ENCODE assay signal across 8 cellular contexts in the genomic region with DNA sequence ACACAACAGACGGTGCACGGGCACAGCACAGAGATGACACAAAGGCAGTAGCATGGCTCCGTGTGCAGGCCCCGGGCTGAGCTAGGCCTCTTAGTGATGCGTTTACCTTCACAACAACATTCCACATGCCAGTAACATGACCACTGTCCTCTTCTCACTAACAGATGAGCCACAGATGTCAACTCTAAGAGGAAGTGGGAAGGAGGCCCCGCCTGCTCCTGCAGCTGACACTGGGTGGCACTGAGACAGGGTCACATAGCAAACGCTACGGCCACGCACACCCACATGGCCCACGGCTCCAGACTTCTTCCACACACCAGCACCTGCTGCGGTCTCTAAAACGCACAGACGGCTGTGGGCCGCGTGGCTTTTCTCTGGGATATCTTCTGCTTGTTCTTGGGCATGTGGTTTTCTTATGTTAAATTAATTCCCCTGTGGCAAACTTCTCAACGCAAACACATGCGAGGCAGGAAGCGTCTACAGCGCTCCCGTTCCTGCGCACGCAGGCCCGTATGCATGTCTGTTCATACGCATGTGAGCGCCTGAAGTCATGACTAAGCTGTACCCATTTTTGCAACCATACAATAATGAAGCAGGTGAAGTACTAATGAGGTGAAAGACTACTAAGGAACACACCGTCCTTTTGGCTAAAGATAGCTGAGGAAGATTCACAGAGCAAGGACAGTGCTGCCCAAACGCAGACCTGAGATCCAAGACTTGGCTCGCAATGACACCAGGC. TPM values are rescaled to one million over a fixed set of nuclear protein-coding genes. Genes with fewer than 3 reads are reported as not detected.
DNase-seq lines count a peak whose midpoint lies in the region; ATAC-seq and TF ChIP-seq lines count a peak whose summit lies in the region.

No MANE protein-coding gene starts in this region.

- TF ChIP-seq CTCF in PC-3 (conservative IDR thresholded peaks at IDR 0.05; ENCODE audit: low read depth, low read length): no peak
- TF ChIP-seq CTCF in thyroid gland (IDR thresholded peaks at IDR 0.05): no peak

- H3K27me3 Mint-ChIP-seq in effector memory CD8-positive, alpha-beta T cell: peaks cover 15 to 22% of the 10 kb centered on the region in 2 donors
- H3K27me3 Mint-ChIP-seq in stimulated activated naive CD8-positive, alpha-beta T cell treated with anti-CD3 and anti-CD28 coated beads, Interleukin-15, Interleukin-2, amounts not matched to agents 100 ng/mL and 50 ng/mL, for 24 hours: no peaks in the 10 kb centered on the region

- H3K4me3 ChIP-seq in PC-3 (ENCODE audit: low read length): no peak overlapping the region
- no peak overlapping the region for H3K4me3 ChIP-seq in thyroid gland (replicated peaks in 1 of 3)

- POLR2A ChIA-PET in PC-3 (lab: Charles Lee; ENCODE audit: unreplicated experiment): no interaction called here

- H3K9me3 ChIP-seq in PC-3 (ENCODE audit: low read length) (no peaks in the 10 kb centered on the region), thyroid gland (no peaks in the 10 kb centered on the region)

- H3K4me3 Mint-ChIP-seq in effector memory CD8-positive, alpha-beta T cell: peak overlapping the region in 1 of 2 donors; percentile 19
- H3K4me3 Mint-ChIP-seq in stimulated activated naive CD8-positive, alpha-beta T cell treated with anti-CD3 and anti-CD28 coated beads, Interleukin-15, Interleukin-2, amounts not matched to agents 100 ng/mL and 50 ng/mL, for 24 hours: no peak overlapping the region

- H3K27me3 ChIP-seq in PC-3 (ENCODE audit: low read length) (no peaks in the 10 kb centered on the region), thyroid gland (no peaks in the 10 kb centered on the region)

- BruUV-seq in PC-3 (replicated peaks; lab: Mats Ljungman, UMichigan): no TSS peak

- no peaks in the 10 kb centered on the region for H4K20me1 ChIP-seq in PC-3 (ENCODE audit: low read length)

- H2AFZ ChIP-seq in PC-3 (ENCODE audit: low read length): no peak overlapping the region

- H3K4me2 ChIP-seq in PC-3 (ENCODE audit: low read length): no peak overlapping the region

- H3K27ac Mint-ChIP-seq in effector memory CD8-positive, alpha-beta T cell: no peak overlapping the region
- peak overlapping the region; percentile 39 for H3K27ac Mint-ChIP-seq in stimulated activated naive CD8-positive, alpha-beta T cell treated with anti-CD3 and anti-CD28 coated beads, Interleukin-15, Interleukin-2, amounts not matched to agents 100 ng/mL and 50 ng/mL, for 24 hours

- no peaks in the 10 kb centered on the region for H3K79me2 ChIP-seq in PC-3 (ENCODE audit: low read length)

- CTCF ChIA-PET in PC-3 (lab: Charles Lee): interaction anchor here (0.6 kb wide), 1 partner anchor 103 kb away, joined by 9 read pairs; no protein-coding TSS in a partner anchor

- H3K36me3 Mint-ChIP-seq in effector memory CD8-positive, alpha-beta T cell (ENCODE audit: insufficient read depth): peaks cover 3% of the 10 kb centered on the region
- H3K36me3 Mint-ChIP-seq in stimulated activated naive CD8-positive, alpha-beta T cell treated with anti-CD3 and anti-CD28 coated beads, Interleukin-15, Interleukin-2, amounts not matched to agents 100 ng/mL and 50 ng/mL, for 24 hours (ENCODE audit: low read depth): no peaks in the 10 kb centered on the region

- H3K36me3 ChIP-seq in PC-3 (ENCODE audit: low read depth, low read length): peaks cover 44% of the 10 kb centered on the region
- H3K36me3 ChIP-seq in thyroid gland: peaks cover 50 to 63% of the 10 kb centered on the region in 2 donors

- H3K27ac ChIP-seq in PC-3 (ENCODE audit: low read length) (no peak overlapping the region), thyroid gland (peak overlapping the region in 1 of 3 donors; percentile 27)

- ATAC-seq in GM19452 (IDR thresholded peaks at IDR 0.05; ENCODE audit: unreplicated experiment) (peak; percentile 53), PC-3 (no peak; the same call in 1 of the 2 replicates), HG02763 (IDR thresholded peaks at IDR 0.05; ENCODE audit: unreplicated experiment) (no peak)
- peak; percentile 73 for ATAC-seq in effector memory CD8-positive, alpha-beta T cell (replicated peaks)

- WGBS in thyroid gland, 2 donors: 84 to 85% methylated on average over 24 to 28 of the region's 28 CpGs

- intact Hi-C loops in PC-3 (cut with micrococcal nuclease): no loop called here
- intact Hi-C loops in thyroid gland (cut with DNase I): no loop called here

- TF ChIP-seq POLR2A in thyroid gland (IDR thresholded peaks at IDR 0.05): no peak

- H3K4me1 Mint-ChIP-seq in effector memory CD8-positive, alpha-beta T cell (ENCODE audit: low read depth in 2 of 2): peaks cover 9 to 11% of the 10 kb centered on the region in 2 donors
- peaks cover 29% of the 10 kb centered on the region for H3K4me1 Mint-ChIP-seq in stimulated activated naive CD8-positive, alpha-beta T cell treated with anti-CD3 and anti-CD28 coated beads, Interleukin-15, Interleukin-2, amounts not matched to agents 100 ng/mL and 50 ng/mL, for 24 hours (ENCODE audit: low read depth)

- no peaks in the 10 kb centered on the region for H3K9me3 Mint-ChIP-seq in effector memory CD8-positive, alpha-beta T cell
- H3K9me3 Mint-ChIP-seq in stimulated activated naive CD8-positive, alpha-beta T cell treated with anti-CD3 and anti-CD28 coated beads, Interleukin-15, Interleukin-2, amounts not matched to agents 100 ng/mL and 50 ng/mL, for 24 hours: no peaks in the 10 kb centered on the region

- H3K4me1 ChIP-seq in PC-3 (ENCODE audit: insufficient read depth, low read length) (peaks cover 10% of the 10 kb centered on the region), thyroid gland (peaks cover 25 to 30% of the 10 kb centered on the region in 2 donors)

- H3F3A ChIP-seq in PC-3 (ENCODE audit: low read length, unreplicated experiment): no peaks in the 10 kb centered on the region

- no peaks in the 10 kb centered on the region for H3K9me2 ChIP-seq in PC-3 (replicated peaks; ENCODE audit: low read length)

- DNase-seq in AG20443 (ENCODE audit: low spot score): peak; percentile 53
- peak; percentile 9 for DNase-seq in PC-3
- DNase-seq in effector memory CD8-positive, alpha-beta T cell: no peak
- no peak for DNase-seq in thyroid gland
- no peak for DNase-seq in NK-92 treated with Interleukin-12 subunit alpha and Interleukin-12 subunit beta, amount 100 ng/mL, for 24 hours (lab: John Stamatoyannopoulos, UW)

- H3K9ac ChIP-seq in PC-3 (ENCODE audit: low read length): no peak overlapping the region

RNA-seq across cellular contexts. Expression of a gene that starts 26.8 kb away (rescaled TPM):
- total RNA-seq in PC-3 (2014; rRNA removed) (0.17 TPM in 1 of 2 replicates, not detected in the other), thyroid gland (10 to 100 TPM in 1 of 4 donors, 1 to 10 TPM in 3; 1.3 to 18.8 (median 3.3) TPM)

Comparison
In these comparisons a context has a peak if more than half of its experiments do, and no peak if none do; other contexts are left out.
1. DNase-seq: peak in AG20443 (single experiment) and PC-3 (single experiment); none in effector memory CD8-positive, alpha-beta T cell (0 of 3), thyroid gland (0 of 2) and NK-92 treated with Interleukin-12 subunit alpha and Interleukin-12 subunit beta, amount 100 ng/mL, for 24 hours (single experiment).
2. ATAC-seq: peak in GM19452 (single experiment) and effector memory CD8-positive, alpha-beta T cell (single experiment); none in PC-3 (single experiment) and HG02763 (single experiment).